ENCODE assay signal across 11 cellular contexts in genomic region chr12:104573-105081, GRCh38.
DNase-seq lines count a peak whose midpoint lies in the region; ATAC-seq and TF ChIP-seq lines count a peak whose summit lies in the region.
"Had no signal": no experiment of that assay in that cellular context is flagged by ENCODE, and none has a peak within 500 bp of the region (broad histone marks: within the 10 kb centered on the region; RNA-seq: fewer than 3 reads in every experiment).

No MANE protein-coding gene starts in this region.

- H3K36me3 Mint-ChIP-seq in memory B cell, result no peaks in the 10 kb centered on the region

- TF ChIP-seq CTCF in GM20000 (IDR thresholded peaks at IDR 0.05; ENCODE audit: extremely low read depth, missing control alignments), result no peak

- H3K9me3 Mint-ChIP-seq in memory B cell, result no peaks in the 10 kb centered on the region

- H3K4me3 Mint-ChIP-seq in memory B cell, result no peak overlapping the region

- H3K4me1 Mint-ChIP-seq in memory B cell, result peaks cover 15% of the 10 kb centered on the region

- H3K27me3 Mint-ChIP-seq in memory B cell, result peaks cover 14% of the 10 kb centered on the region

- DNase-seq in DMS153 (lab: John Stamatoyannopoulos, UW), result peak; percentile 85
- DNase-seq in NCI-H1092 (lab: John Stamatoyannopoulos, UW), result peak; percentile 95
- DNase-seq in SHP77 (lab: John Stamatoyannopoulos, UW), result peak; percentile 28 to 68
- DNase-seq in memory B cell (ENCODE audit: low spot score in 2 of 2), result no peak
- no peak for DNase-seq in HUDEP-2 (lab: John Stamatoyannopoulos, UW; ENCODE audit: unreplicated experiment in 76 of 76)
- no peak for DNase-seq in GM20000 (ENCODE audit: low spot score)
- DNase-seq in pons (ENCODE audit: low spot score), result no peak
- DNase-seq: activated CD4-positive, alpha-beta T cell treated with anti-CD3 and anti-CD28 coated beads, Interleukin-2, amount 50 U/mL, for 1 hour; heart right ventricle; posterior cingulate gyrus had no signal

- H3K27ac Mint-ChIP-seq in memory B cell, result no peak overlapping the region

- ATAC-seq in memory B cell (ENCODE audit: low read depth), result peak; percentile 8
- ATAC-seq in HG03460 (IDR thresholded peaks at IDR 0.05; ENCODE audit: unreplicated experiment), result no peak
- ATAC-seq: heart right ventricle had no signal

Comparison
In these comparisons a context has a peak if more than half of its experiments do, and no peak if none do; other contexts are left out.
1. DNase-seq: peak in DMS153 (single experiment), NCI-H1092 (single experiment) and SHP77 (2 of 2); none in memory B cell (0 of 2), HUDEP-2 (0 of 76), GM20000 (single experiment) and pons (single experiment).